ENCODE assay signal across 12 cellular contexts in the genomic region with DNA sequence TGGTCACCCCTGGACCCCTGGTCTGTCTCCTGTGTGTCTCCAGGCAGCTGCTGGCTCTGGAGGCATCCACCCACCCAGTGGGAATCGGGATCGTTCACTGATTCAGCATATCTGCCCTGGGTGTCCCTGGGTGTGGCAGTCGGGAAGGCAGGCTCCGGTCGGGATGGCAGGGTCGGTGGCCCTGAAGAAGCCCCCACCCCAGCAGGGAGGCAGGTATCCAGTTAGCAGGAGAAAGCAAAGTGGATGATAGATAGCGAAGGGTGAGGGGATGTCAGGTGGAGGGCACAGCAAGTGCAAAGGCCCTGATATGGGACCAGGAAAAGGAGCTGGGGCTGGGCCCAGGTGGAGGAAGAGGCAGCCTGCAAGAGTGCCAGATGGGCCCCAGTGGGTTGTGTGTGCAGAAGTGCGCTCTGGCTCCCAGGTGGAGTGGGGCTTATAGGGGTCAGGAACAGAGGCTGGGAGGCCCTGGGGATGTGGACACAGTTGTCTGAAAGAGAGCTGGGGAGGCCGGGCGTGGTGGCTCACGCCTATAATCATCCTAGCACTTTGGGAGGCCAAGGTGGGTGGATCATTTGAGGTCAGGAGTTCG. TPM values are rescaled to one million over a fixed set of nuclear protein-coding genes. Genes with fewer than 3 reads are reported as not detected.
DNase-seq lines count a peak whose midpoint lies in the region; ATAC-seq and TF ChIP-seq lines count a peak whose summit lies in the region.
"Had no signal": no experiment of that assay in that cellular context is flagged by ENCODE, and none has a peak within 500 bp of the region (broad histone marks: within the 10 kb centered on the region; RNA-seq: fewer than 3 reads in every experiment).

No MANE protein-coding gene starts in this region.

- peaks cover 2% of the 10 kb centered on the region for H3K36me3 ChIP-seq in A673 (ENCODE audit: insufficient read depth, low read length, poor library complexity, severe bottlenecking)
- no peaks in the 10 kb centered on the region for H3K36me3 ChIP-seq in HAP-1 (replicated peaks)
- H3K36me3 ChIP-seq in adipocyte (ENCODE audit: control insufficient read depth, insufficient read depth, low read length, severe bottlenecking), result no peaks in the 10 kb centered on the region
- H3K36me3 ChIP-seq in mucosa of stomach (ENCODE audit: control insufficient read depth, insufficient read depth, low read length), result no peaks in the 10 kb centered on the region
- H3K36me3 ChIP-seq in gastrocnemius medialis, result no peaks in the 10 kb centered on the region

- H3K27me3 ChIP-seq in A673 (replicated peaks; ENCODE audit: insufficient read depth, low read depth, low read length, poor library complexity) (no peaks in the 10 kb centered on the region), HAP-1 (ENCODE audit: low read depth) (no peaks in the 10 kb centered on the region), adipocyte (replicated peaks; ENCODE audit: control insufficient read depth, insufficient read depth, low read length) (no peaks in the 10 kb centered on the region), mucosa of stomach (ENCODE audit: control insufficient read depth, insufficient read depth, low read length) (peaks cover 14% of the 10 kb centered on the region), gastrocnemius medialis (peaks cover 20 to 23% (median 20%) of the 10 kb centered on the region in 3 donors)

- POLR2A ChIA-PET in A673 (lab: Charles Lee; ENCODE audit: low non-redundant PET), result no interaction called here

- intact Hi-C loops in A673 (cut with micrococcal nuclease; ENCODE audit: unreplicated experiment), result no loop called here
- intact Hi-C loops in gastrocnemius medialis (cut with DNase I; ENCODE audit: low total_unique reads), result no loop called here

- H3K9ac ChIP-seq in adipocyte (ENCODE audit: low read length) (peak overlapping the region; percentile 85), mucosa of stomach (ENCODE audit: low read length) (peak overlapping the region; percentile 12)

- no peak for ATAC-seq in GM19035 (IDR thresholded peaks at IDR 0.05; ENCODE audit: unreplicated experiment)
- no peak for ATAC-seq in HG02678 (IDR thresholded peaks at IDR 0.05; ENCODE audit: unreplicated experiment)
- no peak for ATAC-seq in gastrocnemius medialis
- no peak for ATAC-seq in left lobe of liver

- H3K27ac ChIP-seq in A673 (ENCODE audit: low read depth, low read length, poor library complexity, severe bottlenecking) (peak overlapping the region; percentile 99), gastrocnemius medialis (peak overlapping the region in 2 of 4 donors; percentile 84 to 92)

- no peak for TF ChIP-seq POLR2A in gastrocnemius medialis (IDR thresholded peaks at IDR 0.05)

- H3K4me1 ChIP-seq in A673 (ENCODE audit: insufficient read depth, low read length, poor library complexity, severe bottlenecking) (peaks cover 79% of the 10 kb centered on the region), HAP-1 (peaks cover 19% of the 10 kb centered on the region), adipocyte (ENCODE audit: control insufficient read depth, insufficient read depth, low read length) (peaks cover 40% of the 10 kb centered on the region), mucosa of stomach (ENCODE audit: control insufficient read depth, insufficient read depth, low read length) (peaks cover 67% of the 10 kb centered on the region), gastrocnemius medialis (peaks cover 25 to 72% of the 10 kb centered on the region in 2 donors)

- in situ Hi-C loops in HAP-1 (cut with MboI; ENCODE audit: low sequenced_read_pairs) (no loop called here), gastrocnemius medialis (cut with MboI; ENCODE audit: low sequenced_read_pairs in 4 of 4) (loop anchor here in 2 of 4 donors (25.0 kb wide), 1 partner anchor 159 kb away; the partner anchor contains the start of gene IQCN (in 2 of the 2))

- DNase-seq in A673 (ENCODE audit: low spot score), result no peak
- no peak for DNase-seq in HAP-1 (ENCODE audit: low spot score in 2 of 2)
- no peak for DNase-seq in adipocyte (ENCODE audit: low read depth)
- DNase-seq in gastrocnemius medialis, result no peak
- DNase-seq in left lobe of liver (ENCODE audit: low spot score), result no peak
- DNase-seq: RPMI8226; stimulated activated CD4-positive, alpha-beta T cell treated with anti-CD3 and anti-CD28 coated beads, Interleukin-12 subunit alpha, Interleukin-12 subunit beta, amount 100 ng/mL, for 4 hours had no signal

- H3K9me3 ChIP-seq in A673 (ENCODE audit: low read depth, low read length, poor library complexity, severe bottlenecking) (no peaks in the 10 kb centered on the region), HAP-1 (no peaks in the 10 kb centered on the region), adipocyte (ENCODE audit: control insufficient read depth, low read length) (no peaks in the 10 kb centered on the region), mucosa of stomach (ENCODE audit: control insufficient read depth, low read length) (no peaks in the 10 kb centered on the region), gastrocnemius medialis (no peaks in the 10 kb centered on the region)

- H3K4me3 ChIP-seq in A673 (ENCODE audit: low read depth, low read length, poor library complexity, severe bottlenecking) (peak overlapping the region; percentile 88), HAP-1 (peak overlapping the region; percentile 60), adipocyte (ENCODE audit: low read length) (peak overlapping the region; percentile 81), mucosa of stomach (ENCODE audit: low read length) (no peak overlapping the region), gastrocnemius medialis (no peak overlapping the region)

- BruUV-seq in A673 (replicated peaks; lab: Mats Ljungman, UMichigan), result no TSS peak

- no peak for TF ChIP-seq CTCF in A673 (conservative IDR thresholded peaks at IDR 0.05; ENCODE audit: low read depth, low read length)
- TF ChIP-seq CTCF in gastrocnemius medialis (IDR thresholded peaks at IDR 0.05 in 4 of 5, conservative IDR thresholded peaks at IDR 0.05 in 1 of 5), result no peak

- CTCF ChIA-PET in A673 (lab: Charles Lee), result no interaction called here

RNA-seq across cellular contexts. Expression of gene SSBP4, which starts 2.3 kb away (rescaled TPM):
- total RNA-seq in A673 (2021), result 242 and 248 TPM in 2 replicates
- total RNA-seq in gastrocnemius medialis, result 10 to 100 TPM; 24.7 to 65.2 (median 44.1) TPM
- total RNA-seq in left lobe of liver, result 18.4 TPM

RNA-seq across cellular contexts. Expression of gene ISYNA1, which starts 16.5 kb away (rescaled TPM):
- total RNA-seq in A673 (2021) (153 and 223 TPM in 2 replicates), gastrocnemius medialis (10 to 100 TPM in 1 of 4 donors, 1 to 10 TPM in 3; 5.1 to 29.1 (median 7.8) TPM), left lobe of liver (10.2 TPM)

RNA-seq across cellular contexts. Expression of gene LRRC25, which starts 24.0 kb away (rescaled TPM):
- not detected in 2 replicates for total RNA-seq in A673 (2021)
- total RNA-seq in gastrocnemius medialis, result 1 to 10 TPM in 3 of 4 donors, under 1 TPM in 1; 0.34 to 4.2 (median 2.3) TPM
- 2.2 TPM for total RNA-seq in left lobe of liver
- total RNA-seq: activated CD8-positive, alpha-beta memory T cell treated with anti-CD3 and anti-CD28 coated beads for 36 hours; Daoy had no signal

RNA-seq across cellular contexts. Expression of gene GDF15, which starts 35.5 kb away (rescaled TPM):
- total RNA-seq in A673 (2021) (4.0 and 4.7 TPM in 2 replicates), gastrocnemius medialis (1 to 10 TPM in 2 of 4 donors, not detected in 2; 1.4 to 2.7 TPM), left lobe of liver (3.2 TPM)
- total RNA-seq: activated CD8-positive, alpha-beta memory T cell treated with anti-CD3 and anti-CD28 coated beads for 36 hours had no signal

Comparison
In these comparisons a context has a peak if more than half of its experiments do, and no peak if none do; other contexts are left out.
1. H3K4me3 ChIP-seq: peak in A673 (single experiment), HAP-1 (single experiment) and adipocyte (single experiment); none in mucosa of stomach (single experiment) and gastrocnemius medialis (0 of 4).